In genomic region chr5:90675222-90675621, GRCh38 we compare ENCODE assay signal across 21 cellular contexts.
DNase-seq lines count a peak whose midpoint lies in the region; ATAC-seq, FAIRE-seq and TF ChIP-seq lines count a peak whose summit lies in the region.
"Had no signal": no experiment of that assay in that cellular context is flagged by ENCODE, and none has a peak within 500 bp of the region (broad histone marks: within the 10 kb centered on the region; RNA-seq: fewer than 3 reads in every experiment).

No MANE protein-coding gene starts in this region.

- no peaks in the 10 kb centered on the region for H4K20me1 ChIP-seq in HepG2 (ENCODE audit: insufficient read depth, low read length)

- H3K9ac ChIP-seq in HepG2 (ENCODE audit: insufficient read depth, low read depth, low read length), result no peak overlapping the region

- peak overlapping the region; percentile 56 for H3K27ac Mint-ChIP-seq in progenitor cell of endocrine pancreas

- TF ChIP-seq POLR2A in HepG2 (IDR thresholded peaks at IDR 0.05; ENCODE audit: insufficient read depth in 1 of 2, low read depth in 2 of 2, low read length in 2 of 2), result no peak
- TF ChIP-seq POLR2A in right lobe of liver (IDR thresholded peaks at IDR 0.05), result no peak
- TF ChIP-seq POLR2A in vagina (IDR thresholded peaks at IDR 0.05), result no peak

- no peak overlapping the region for H2AFZ ChIP-seq in HepG2 (ENCODE audit: low read length)

- no peaks in the 10 kb centered on the region for H3K4me1 Mint-ChIP-seq in progenitor cell of endocrine pancreas (ENCODE audit: low read depth)

- H3K79me2 ChIP-seq in HepG2 (ENCODE audit: insufficient read depth, low read length), result no peaks in the 10 kb centered on the region

- H3K9me3 ChIP-seq in HepG2 (ENCODE audit: low read length), result no peaks in the 10 kb centered on the region
- no peaks in the 10 kb centered on the region for H3K9me3 ChIP-seq in right lobe of liver
- no peaks in the 10 kb centered on the region for H3K9me3 ChIP-seq in vagina
- H3K9me3 ChIP-seq: MG63 had no signal

- no peaks in the 10 kb centered on the region for H3K27me3 ChIP-seq in HepG2 (ENCODE audit: control insufficient read depth in 1 of 2, insufficient read depth in 2 of 2, low read length in 2 of 2)
- H3K27me3 ChIP-seq in right lobe of liver, result no peaks in the 10 kb centered on the region
- no peaks in the 10 kb centered on the region for H3K27me3 ChIP-seq in vagina
- H3K27me3 ChIP-seq: MG63 had no signal

- H3K27ac ChIP-seq in HepG2 (ENCODE audit: extremely low read length, insufficient read depth, low read length), result no peak overlapping the region
- no peak overlapping the region for H3K27ac ChIP-seq in right lobe of liver
- H3K27ac ChIP-seq in vagina, result no peak overlapping the region
- H3K27ac ChIP-seq: C4-2B had no signal

- H3K4me3 ChIP-seq in HepG2 (replicated peaks in 1 of 3; ENCODE audit: insufficient read depth in 1 of 3, low read depth in 2 of 3, low read length in 3 of 3) (no peak overlapping the region), right lobe of liver (no peak overlapping the region), vagina (no peak overlapping the region)
- H3K4me3 ChIP-seq: MG63 had no signal

- DNase-seq in HepG2 (ENCODE audit: low spot score) (peak; percentile 66), right lobe of liver (no peak), HuH-7 (ENCODE audit: low spot score) (peak; percentile 23), progenitor cell of endocrine pancreas (ENCODE audit: low spot score, unreplicated experiment) (no peak), NCI-H774 (lab: John Stamatoyannopoulos, UW) (no peak), vagina (ENCODE audit: extremely low spot score in 2 of 2) (no peak)
- DNase-seq: 8988T, AML-193, DND-41, HCEC 1CT, Kasumi-1, MG63, NCI-H1417 treated with DMSO at 0.1 percent for 48 hours, NCI-H187, NCI-H510A, Right ventricle myocardium superior had no signal

- H3K4me1 ChIP-seq in HepG2 (ENCODE audit: insufficient read depth, low read length) (no peaks in the 10 kb centered on the region; the same call in 1 of the 2 replicates), right lobe of liver (no peaks in the 10 kb centered on the region), vagina (no peaks in the 10 kb centered on the region)

- no peak overlapping the region for H3K4me3 Mint-ChIP-seq in progenitor cell of endocrine pancreas (ENCODE audit: low read depth)

- ATAC-seq in HepG2, result peak; percentile 91
- ATAC-seq in right lobe of liver, result no peak
- peak; percentile 53 for ATAC-seq in esophagus mucosa
- ATAC-seq in HG03280 (IDR thresholded peaks at IDR 0.05; ENCODE audit: unreplicated experiment), result no peak

- CTCF ChIA-PET in HepG2 (lab: Yijun Ruan, JAX; ENCODE audit: low intra/inter-chr PET ratio, low total read pairs), result no interaction called here

- TF ChIP-seq CTCF in HepG2 (CRISPR knock-in tag; IDR thresholded peaks at IDR 0.05) (no peak), right lobe of liver (IDR thresholded peaks at IDR 0.05) (no peak), progenitor cell of endocrine pancreas (IDR thresholded peaks at IDR 0.05; ENCODE audit: unreplicated experiment) (no peak), vagina (IDR thresholded peaks at IDR 0.05) (no peak)

- H3K9me3 Mint-ChIP-seq in progenitor cell of endocrine pancreas (ENCODE audit: low read depth), result no peaks in the 10 kb centered on the region

- TF ChIP-seq RAD21 in HepG2 (CRISPR knock-in tag; IDR thresholded peaks at IDR 0.05), result no peak

- BruUV-seq in HepG2 (replicated peaks; lab: Mats Ljungman, UMichigan), result no TSS peak

- TF ChIP-seq EP300 in HepG2 (IDR thresholded peaks at IDR 0.05; ENCODE audit: low read depth in 2 of 2, low read length in 2 of 2) (peak in 1 of 2 experiments; percentile 48; a peak in 1 of 4 replicates), HepG2 (CRISPR knock-in tag; IDR thresholded peaks at IDR 0.05; ENCODE audit: borderline replicate concordance) (0 out of 2 replicates have a peak, but pooled peaks have one; percentile 35)

- in situ Hi-C loops in HepG2 (cut with HindIII; ENCODE audit: extremely low pct_ligation_motif_present, low pct_unique_long_range_greater_than_20kb), result no loop called here

- 1% methylated on average over 6 of the region's 8 CpGs for WGBS in HepG2 (ENCODE audit: low lambda C conversion rate)
- WGBS in right lobe of liver (ENCODE audit: insufficient coverage, low coverage, low lambda C conversion rate, missing lambda C conversion rate), result 55% methylated on average over 8 of the region's 8 CpGs

- intact Hi-C loops in HepG2 (cut with micrococcal nuclease; ENCODE audit: unreplicated experiment) (no loop called here), right lobe of liver (cut with DNase I) (no loop called here), vagina (cut with DNase I) (no loop called here)

- POLR2A ChIA-PET in HepG2 (lab: Yijun Ruan, JAX), result no interaction called here

- H3K27me3 Mint-ChIP-seq in progenitor cell of endocrine pancreas, result no peaks in the 10 kb centered on the region

- no peaks in the 10 kb centered on the region for H3K36me3 ChIP-seq in HepG2 (replicated peaks in 1 of 2; ENCODE audit: control insufficient read depth in 1 of 2, insufficient read depth in 2 of 2, low read length in 2 of 2)
- no peaks in the 10 kb centered on the region for H3K36me3 ChIP-seq in right lobe of liver
- H3K36me3 ChIP-seq in vagina, result no peaks in the 10 kb centered on the region
- H3K36me3 ChIP-seq: MG63 had no signal

- H3K36me3 Mint-ChIP-seq in progenitor cell of endocrine pancreas (ENCODE audit: insufficient read depth), result peaks cover 9% of the 10 kb centered on the region

- no peak overlapping the region; the same call in 1 of the 2 replicates for H3K4me2 ChIP-seq in HepG2 (ENCODE audit: low read depth, low read length)

- FAIRE-seq in HepG2 (lab: Jason Lieb, UNC), result no peak
- FAIRE-seq: GM12891, RCC 7860 had no signal

TF ChIP-seq in HepG2, 621 proteins besides CTCF, POLR2A, EP300 and RAD21 (continues in another document):
- TF ChIP-seq HINFP (CRISPR knock-in tag; IDR thresholded peaks at IDR 0.05; ENCODE audit: low read depth), result no peak
- TF ChIP-seq ZNF143 (CRISPR knock-in tag; IDR thresholded peaks at IDR 0.05), result peak; percentile 66
- peak; percentile 57; the same call in 1 of the 2 replicates for TF ChIP-seq NCOA2 (CRISPR knock-in tag; IDR thresholded peaks at IDR 0.05)
- peak; percentile 81 for TF ChIP-seq FOSL2 (CRISPR knock-in tag; IDR thresholded peaks at IDR 0.05)
- no peak for TF ChIP-seq HDAC1 (CRISPR knock-in tag; IDR thresholded peaks at IDR 0.05)
- no peak for TF ChIP-seq ZBTB38 (CRISPR knock-in tag; IDR thresholded peaks at IDR 0.05)
- TF ChIP-seq ZFAT (CRISPR knock-in tag; conservative IDR thresholded peaks at IDR 0.05), result no peak
- TF ChIP-seq ZNF615 (CRISPR knock-in tag; IDR thresholded peaks at IDR 0.05; ENCODE audit: borderline replicate concordance), result no peak
- peak; percentile 55 for TF ChIP-seq ARID5B (CRISPR knock-in tag; IDR thresholded peaks at IDR 0.05)
- TF ChIP-seq SETDB1 (CRISPR knock-in tag; IDR thresholded peaks at IDR 0.05; ENCODE audit: borderline replicate concordance), result no peak
- no peak; the same call in 1 of the 2 replicates for TF ChIP-seq SMC3 (IDR thresholded peaks at IDR 0.05; ENCODE audit: low read length)
- TF ChIP-seq ZNF280B (CRISPR knock-in tag; IDR thresholded peaks at IDR 0.05; ENCODE audit: borderline replicate concordance), result no peak

Comparison
In these comparisons a context has a peak if more than half of its experiments do, and no peak if none do; other contexts are left out.
1. ATAC-seq: peak in HepG2 (single experiment) and esophagus mucosa (single experiment); none in right lobe of liver (0 of 4) and HG03280 (single experiment).
2. DNase-seq: peak in HepG2 (single experiment) and HuH-7 (single experiment); none in right lobe of liver (0 of 3), progenitor cell of endocrine pancreas (single experiment), NCI-H774 (single experiment) and vagina (0 of 2).